ENCODE assay signal across 1 cellular context in genomic region chr14:23646648-23647549, GRCh38.
TF ChIP-seq lines count a peak whose summit lies in the region.

No MANE protein-coding gene starts in this region.

TF ChIP-seq in HepG2, 621 proteins besides CTCF, POLR2A, EP300 and RAD21 (continued from another document):
- TF ChIP-seq, protein P1, sequence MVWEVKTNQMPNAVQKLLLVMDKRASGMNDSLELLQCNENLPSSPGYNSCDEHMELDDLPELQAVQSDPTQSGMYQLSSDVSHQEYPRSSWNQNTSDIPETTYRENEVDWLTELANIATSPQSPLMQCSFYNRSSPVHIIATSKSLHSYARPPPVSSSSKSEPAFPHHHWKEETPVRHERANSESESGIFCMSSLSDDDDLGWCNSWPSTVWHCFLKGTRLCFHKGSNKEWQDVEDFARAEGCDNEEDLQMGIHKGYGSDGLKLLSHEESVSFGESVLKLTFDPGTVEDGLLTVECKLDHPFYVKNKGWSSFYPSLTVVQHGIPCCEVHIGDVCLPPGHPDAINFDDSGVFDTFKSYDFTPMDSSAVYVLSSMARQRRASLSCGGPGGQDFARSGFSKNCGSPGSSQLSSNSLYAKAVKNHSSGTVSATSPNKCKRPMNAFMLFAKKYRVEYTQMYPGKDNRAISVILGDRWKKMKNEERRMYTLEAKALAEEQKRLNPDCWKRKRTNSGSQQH (CRISPR knock-in tag; IDR thresholded peaks at IDR 0.05; ENCODE audit: low read depth): no peak; the same call in 1 of the 2 replicates
- TF ChIP-seq USF2 (IDR thresholded peaks at IDR 0.05; ENCODE audit: low read depth, low read length): no peak; the same call in 1 of the 2 replicates
- TF ChIP-seq USF2 (CRISPR knock-in tag; IDR thresholded peaks at IDR 0.05; ENCODE audit: borderline replicate concordance): 0 out of 2 replicates have a peak, but pooled peaks have one; percentile 18
- no peak for TF ChIP-seq KMT2A (CRISPR knock-in tag; IDR thresholded peaks at IDR 0.05)
- peak; percentile 96 for TF ChIP-seq TAF15 (IDR thresholded peaks at IDR 0.05; ENCODE audit: low read depth, low read length, poor library complexity, severe bottlenecking)
- TF ChIP-seq ZNF34 (CRISPR knock-in tag; IDR thresholded peaks at IDR 0.05; ENCODE audit: borderline replicate concordance): no peak
- peak; percentile 78 for TF ChIP-seq NFE2L2 (IDR thresholded peaks at IDR 0.05; ENCODE audit: low read length)
- TF ChIP-seq ZSCAN25 (CRISPR knock-in tag; IDR thresholded peaks at IDR 0.05): 0 out of 2 replicates have a peak, but pooled peaks have one; percentile 14
- TF ChIP-seq LCORL (IDR thresholded peaks at IDR 0.05): no peak
- TF ChIP-seq LCORL (CRISPR knock-in tag; IDR thresholded peaks at IDR 0.05): no peak; the same call in 1 of the 2 replicates
- TF ChIP-seq ZBTB34 (CRISPR knock-in tag; IDR thresholded peaks at IDR 0.05): peak; percentile 48; the same call in 1 of the 2 replicates
- no peak for TF ChIP-seq ZNF790 (CRISPR knock-in tag; IDR thresholded peaks at IDR 0.05; ENCODE audit: borderline replicate concordance)
- no peak for TF ChIP-seq ZBTB38 (CRISPR knock-in tag; IDR thresholded peaks at IDR 0.05)
- no peak for TF ChIP-seq TP53 (CRISPR knock-in tag; conservative IDR thresholded peaks at IDR 0.05)
- peak; percentile 56; the same call in 1 of the 2 replicates for TF ChIP-seq ZNF563 (CRISPR knock-in tag; IDR thresholded peaks at IDR 0.05)
- TF ChIP-seq NCOA2 (CRISPR knock-in tag; IDR thresholded peaks at IDR 0.05): no peak; the same call in 1 of the 2 replicates
- TF ChIP-seq ZNF557 (CRISPR knock-in tag; IDR thresholded peaks at IDR 0.05): 0 out of 2 replicates have a peak, but pooled peaks have one; percentile 43
- TF ChIP-seq, protein P2, sequence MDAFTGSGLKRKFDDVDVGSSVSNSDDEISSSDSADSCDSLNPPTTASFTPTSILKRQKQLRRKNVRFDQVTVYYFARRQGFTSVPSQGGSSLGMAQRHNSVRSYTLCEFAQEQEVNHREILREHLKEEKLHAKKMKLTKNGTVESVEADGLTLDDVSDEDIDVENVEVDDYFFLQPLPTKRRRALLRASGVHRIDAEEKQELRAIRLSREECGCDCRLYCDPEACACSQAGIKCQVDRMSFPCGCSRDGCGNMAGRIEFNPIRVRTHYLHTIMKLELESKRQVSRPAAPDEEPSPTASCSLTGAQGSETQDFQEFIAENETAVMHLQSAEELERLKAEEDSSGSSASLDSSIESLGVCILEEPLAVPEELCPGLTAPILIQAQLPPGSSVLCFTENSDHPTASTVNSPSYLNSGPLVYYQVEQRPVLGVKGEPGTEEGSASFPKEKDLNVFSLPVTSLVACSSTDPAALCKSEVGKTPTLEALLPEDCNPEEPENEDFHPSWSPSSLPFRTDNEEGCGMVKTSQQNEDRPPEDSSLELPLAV (CRISPR knock-in tag; conservative IDR thresholded peaks at IDR 0.05; ENCODE audit: low read depth): no peak
- no peak for TF ChIP-seq ARNT (IDR thresholded peaks at IDR 0.05)
- no peak for TF ChIP-seq U2AF2 (IDR thresholded peaks at IDR 0.05; ENCODE audit: low read depth, low read length)
- TF ChIP-seq KLF15 (CRISPR knock-in tag; IDR thresholded peaks at IDR 0.05; ENCODE audit: borderline replicate concordance): 0 out of 2 replicates have a peak, but pooled peaks have one; percentile 32
- TF ChIP-seq ZBTB20 (CRISPR knock-in tag; IDR thresholded peaks at IDR 0.05; ENCODE audit: borderline replicate concordance, low read depth): no peak
- peak; percentile 95 for TF ChIP-seq AKAP8 (CRISPR knock-in tag; IDR thresholded peaks at IDR 0.05)
- TF ChIP-seq HHEX (CRISPR knock-in tag; IDR thresholded peaks at IDR 0.05): 0 out of 2 replicates have a peak, but pooled peaks have one; percentile 10
- TF ChIP-seq HOXA5 (CRISPR knock-in tag; IDR thresholded peaks at IDR 0.05): peak; percentile 73
- peak; percentile 7; the same call in 1 of the 2 replicates for TF ChIP-seq HCFC1 (IDR thresholded peaks at IDR 0.05; ENCODE audit: low read depth, low read length)
- peak; percentile 81; the same call in 1 of the 2 replicates for TF ChIP-seq HNRNPL (IDR thresholded peaks at IDR 0.05; ENCODE audit: low read depth, low read length)
- TF ChIP-seq ZNF225 (CRISPR knock-in tag; IDR thresholded peaks at IDR 0.05): 0 out of 2 replicates have a peak, but pooled peaks have one; percentile 49
- TF ChIP-seq NFE2 (CRISPR knock-in tag; IDR thresholded peaks at IDR 0.05): no peak
- TF ChIP-seq RFXAP (CRISPR knock-in tag; IDR thresholded peaks at IDR 0.05; ENCODE audit: borderline replicate concordance): peak; percentile 60; the same call in 1 of the 2 replicates
- no peak for TF ChIP-seq MXD4 (CRISPR knock-in tag; IDR thresholded peaks at IDR 0.05)
- no peak for TF ChIP-seq TSC22D2 (CRISPR knock-in tag; IDR thresholded peaks at IDR 0.05; ENCODE audit: borderline replicate concordance)
- TF ChIP-seq ZNF253 (CRISPR knock-in tag; IDR thresholded peaks at IDR 0.05; ENCODE audit: borderline replicate concordance): peak; percentile 65; the same call in 1 of the 2 replicates
- TF ChIP-seq ZNF766 (CRISPR knock-in tag; IDR thresholded peaks at IDR 0.05; ENCODE audit: borderline replicate concordance): no peak
- TF ChIP-seq PAF1 (CRISPR knock-in tag; IDR thresholded peaks at IDR 0.05): peak; percentile 95
- no peak for TF ChIP-seq SNAPC2 (CRISPR knock-in tag; IDR thresholded peaks at IDR 0.05)
- no peak for TF ChIP-seq NKX3-1 (CRISPR knock-in tag; IDR thresholded peaks at IDR 0.05)
- no peak for TF ChIP-seq KDM4B (CRISPR knock-in tag; IDR thresholded peaks at IDR 0.05)
- 0 out of 2 replicates have a peak, but pooled peaks have one; percentile 44 for TF ChIP-seq NFE2L1 (CRISPR knock-in tag; IDR thresholded peaks at IDR 0.05; ENCODE audit: borderline replicate concordance)
- 0 out of 2 replicates have a peak, but pooled peaks have one; percentile 25 for TF ChIP-seq PRMT3 (CRISPR knock-in tag; IDR thresholded peaks at IDR 0.05; ENCODE audit: borderline replicate concordance, low read depth)
- TF ChIP-seq ZNF337 (CRISPR knock-in tag; IDR thresholded peaks at IDR 0.05; ENCODE audit: borderline replicate concordance, low read depth): no peak; the same call in 1 of the 2 replicates
- TF ChIP-seq, protein P3, sequence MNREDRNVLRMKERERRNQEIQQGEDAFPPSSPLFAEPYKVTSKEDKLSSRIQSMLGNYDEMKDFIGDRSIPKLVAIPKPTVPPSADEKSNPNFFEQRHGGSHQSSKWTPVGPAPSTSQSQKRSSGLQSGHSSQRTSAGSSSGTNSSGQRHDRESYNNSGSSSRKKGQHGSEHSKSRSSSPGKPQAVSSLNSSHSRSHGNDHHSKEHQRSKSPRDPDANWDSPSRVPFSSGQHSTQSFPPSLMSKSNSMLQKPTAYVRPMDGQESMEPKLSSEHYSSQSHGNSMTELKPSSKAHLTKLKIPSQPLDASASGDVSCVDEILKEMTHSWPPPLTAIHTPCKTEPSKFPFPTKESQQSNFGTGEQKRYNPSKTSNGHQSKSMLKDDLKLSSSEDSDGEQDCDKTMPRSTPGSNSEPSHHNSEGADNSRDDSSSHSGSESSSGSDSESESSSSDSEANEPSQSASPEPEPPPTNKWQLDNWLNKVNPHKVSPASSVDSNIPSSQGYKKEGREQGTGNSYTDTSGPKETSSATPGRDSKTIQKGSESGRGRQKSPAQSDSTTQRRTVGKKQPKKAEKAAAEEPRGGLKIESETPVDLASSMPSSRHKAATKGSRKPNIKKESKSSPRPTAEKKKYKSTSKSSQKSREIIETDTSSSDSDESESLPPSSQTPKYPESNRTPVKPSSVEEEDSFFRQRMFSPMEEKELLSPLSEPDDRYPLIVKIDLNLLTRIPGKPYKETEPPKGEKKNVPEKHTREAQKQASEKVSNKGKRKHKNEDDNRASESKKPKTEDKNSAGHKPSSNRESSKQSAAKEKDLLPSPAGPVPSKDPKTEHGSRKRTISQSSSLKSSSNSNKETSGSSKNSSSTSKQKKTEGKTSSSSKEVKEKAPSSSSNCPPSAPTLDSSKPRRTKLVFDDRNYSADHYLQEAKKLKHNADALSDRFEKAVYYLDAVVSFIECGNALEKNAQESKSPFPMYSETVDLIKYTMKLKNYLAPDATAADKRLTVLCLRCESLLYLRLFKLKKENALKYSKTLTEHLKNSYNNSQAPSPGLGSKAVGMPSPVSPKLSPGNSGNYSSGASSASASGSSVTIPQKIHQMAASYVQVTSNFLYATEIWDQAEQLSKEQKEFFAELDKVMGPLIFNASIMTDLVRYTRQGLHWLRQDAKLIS (CRISPR knock-in tag; IDR thresholded peaks at IDR 0.05): no peak; the same call in 1 of the 2 replicates
- TF ChIP-seq SP140L (CRISPR knock-in tag; IDR thresholded peaks at IDR 0.05; ENCODE audit: borderline replicate concordance): no peak
- TF ChIP-seq ZNF335 (CRISPR knock-in tag; IDR thresholded peaks at IDR 0.05): peak; percentile 0; the same call in 1 of the 2 replicates
- TF ChIP-seq, protein P4, sequence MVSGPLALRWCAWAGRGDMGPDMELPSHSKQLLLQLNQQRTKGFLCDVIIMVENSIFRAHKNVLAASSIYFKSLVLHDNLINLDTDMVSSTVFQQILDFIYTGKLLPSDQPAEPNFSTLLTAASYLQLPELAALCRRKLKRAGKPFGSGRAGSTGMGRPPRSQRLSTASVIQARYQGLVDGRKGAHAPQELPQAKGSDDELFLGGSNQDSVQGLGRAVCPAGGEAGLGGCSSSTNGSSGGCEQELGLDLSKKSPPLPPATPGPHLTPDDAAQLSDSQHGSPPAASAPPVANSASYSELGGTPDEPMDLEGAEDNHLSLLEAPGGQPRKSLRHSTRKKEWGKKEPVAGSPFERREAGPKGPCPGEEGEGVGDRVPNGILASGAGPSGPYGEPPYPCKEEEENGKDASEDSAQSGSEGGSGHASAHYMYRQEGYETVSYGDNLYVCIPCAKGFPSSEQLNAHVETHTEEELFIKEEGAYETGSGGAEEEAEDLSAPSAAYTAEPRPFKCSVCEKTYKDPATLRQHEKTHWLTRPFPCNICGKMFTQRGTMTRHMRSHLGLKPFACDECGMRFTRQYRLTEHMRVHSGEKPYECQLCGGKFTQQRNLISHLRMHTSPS (CRISPR knock-in tag; IDR thresholded peaks at IDR 0.05; ENCODE audit: low read depth): no peak; the same call in 1 of the 2 replicates
- 0 out of 2 replicates have a peak, but pooled peaks have one; percentile 36 for TF ChIP-seq HNF4G (IDR thresholded peaks at IDR 0.05; ENCODE audit: borderline replicate concordance, low read depth, low read length)
- TF ChIP-seq HNF4G (CRISPR knock-in tag; IDR thresholded peaks at IDR 0.05; ENCODE audit: borderline replicate concordance, low read depth): no peak; the same call in 1 of the 2 replicates
- TF ChIP-seq, protein P5, sequence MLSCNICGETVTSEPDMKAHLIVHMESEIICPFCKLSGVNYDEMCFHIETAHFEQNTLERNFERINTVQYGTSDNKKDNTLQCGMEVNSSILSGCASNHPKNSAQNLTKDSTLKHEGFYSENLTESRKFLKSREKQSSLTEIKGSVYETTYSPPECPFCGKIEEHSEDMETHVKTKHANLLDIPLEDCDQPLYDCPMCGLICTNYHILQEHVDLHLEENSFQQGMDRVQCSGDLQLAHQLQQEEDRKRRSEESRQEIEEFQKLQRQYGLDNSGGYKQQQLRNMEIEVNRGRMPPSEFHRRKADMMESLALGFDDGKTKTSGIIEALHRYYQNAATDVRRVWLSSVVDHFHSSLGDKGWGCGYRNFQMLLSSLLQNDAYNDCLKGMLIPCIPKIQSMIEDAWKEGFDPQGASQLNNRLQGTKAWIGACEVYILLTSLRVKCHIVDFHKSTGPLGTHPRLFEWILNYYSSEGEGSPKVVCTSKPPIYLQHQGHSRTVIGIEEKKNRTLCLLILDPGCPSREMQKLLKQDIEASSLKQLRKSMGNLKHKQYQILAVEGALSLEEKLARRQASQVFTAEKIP (CRISPR knock-in tag; IDR thresholded peaks at IDR 0.05; ENCODE audit: borderline replicate concordance): no peak
- TF ChIP-seq DZIP1 (CRISPR knock-in tag; IDR thresholded peaks at IDR 0.05): no peak
- no peak for TF ChIP-seq ZNF552 (CRISPR knock-in tag; IDR thresholded peaks at IDR 0.05; ENCODE audit: borderline replicate concordance)
- TF ChIP-seq JARID2 (CRISPR knock-in tag; IDR thresholded peaks at IDR 0.05; ENCODE audit: insufficient replicate concordance): no peak
- peak; percentile 15; the same call in 1 of the 2 replicates for TF ChIP-seq CC2D1A (CRISPR knock-in tag; IDR thresholded peaks at IDR 0.05)
- TF ChIP-seq ZFP37 (CRISPR knock-in tag; IDR thresholded peaks at IDR 0.05; ENCODE audit: borderline replicate concordance): no peak
